8 cellular contexts compared by ENCODE assay signal in genomic region chr17:3794152-3794889, GRCh38. TPM values are rescaled to one million over a fixed set of nuclear protein-coding genes. Genes with fewer than 3 reads are reported as not detected.
DNase-seq lines count a peak whose midpoint lies in the region; ATAC-seq, FAIRE-seq and TF ChIP-seq lines count a peak whose summit lies in the region.
"Not testable (repeated sequence)": the region's sequence is repeated elsewhere in the genome, so short reads cannot be mapped to it uniquely, and the experiment has no call there.

No MANE protein-coding gene starts in this region.

- H4K91ac ChIP-seq in mesenchymal stem cell (ENCODE audit: low read length): not testable (repeated sequence)

- H3K4me1 ChIP-seq in A549: peaks cover 41% of the 10 kb centered on the region
- not testable (repeated sequence) for H3K4me1 ChIP-seq in HEK293 (ENCODE audit: control insufficient read depth, insufficient read depth, low read length); RWPE2 (ENCODE audit: insufficient read depth, poor library complexity, severe bottlenecking)
- peaks cover 28% of the 10 kb centered on the region for H3K4me1 ChIP-seq in mesenchymal stem cell (ENCODE audit: control insufficient read depth, insufficient read depth, low read depth, low read length)
- H3K4me1 ChIP-seq in neuron (ENCODE audit: insufficient read depth, low read length): peaks cover 16% of the 10 kb centered on the region

- TF ChIP-seq CTCF in A549 (IDR thresholded peaks at IDR 0.05); HEK293 (tag by site-specific recombination; IDR thresholded peaks at IDR 0.05); RWPE2 (IDR thresholded peaks at IDR 0.05; ENCODE audit: poor library complexity, severe bottlenecking); choroid plexus epithelial cell (conservative IDR thresholded peaks at IDR 0.05; ENCODE audit: low read depth, low read length): not testable (repeated sequence)

- H3K4ac ChIP-seq in mesenchymal stem cell (ENCODE audit: low read depth in 1 of 2, low read length in 2 of 2): not testable (repeated sequence)

- H2AFZ ChIP-seq in mesenchymal stem cell (ENCODE audit: low read depth, low read length): not testable (repeated sequence)
- H2AFZ ChIP-seq in neuron (ENCODE audit: low read depth, low read length): peak overlapping the region; percentile 50

- H2AK5ac ChIP-seq in mesenchymal stem cell (ENCODE audit: low read length, severe bottlenecking): not testable (repeated sequence)

- H3K9ac ChIP-seq in mesenchymal stem cell (ENCODE audit: low read length): not testable (repeated sequence)

- H3K27ac ChIP-seq in A549 (peak overlapping the region; percentile 69 to 84), RWPE2 (ENCODE audit: poor library complexity, severe bottlenecking) (peak overlapping the region; percentile 14), mesenchymal stem cell (ENCODE audit: low read length, poor library complexity, severe bottlenecking) (peak overlapping the region; percentile 35)
- H3K27ac ChIP-seq in HEK293 (ENCODE audit: extremely low read depth, low read depth, low read length): not testable (repeated sequence)

- not testable (repeated sequence) for H3K23ac ChIP-seq in mesenchymal stem cell (ENCODE audit: low read length in 2 of 2)

- peak overlapping the region; percentile 92 for H3K27ac Mint-ChIP-seq in activated naive CD8-positive, alpha-beta T cell
- peak overlapping the region; percentile 97 for H3K27ac Mint-ChIP-seq in stimulated activated effector memory CD8-positive, alpha-beta T cell treated with anti-CD3 and anti-CD28 coated beads, Interleukin-12 subunit alpha, Interleukin-12 subunit beta, amount 100 ng/mL, for 72 hours

- WGBS in A549 (ENCODE audit: missing lambda C conversion rate): 74% methylated on average over 24 of the region's 24 CpGs
- 81% methylated on average over 24 of the region's 24 CpGs for WGBS in mesenchymal stem cell

- not testable (repeated sequence) for TF ChIP-seq RAD21 in A549 (conservative IDR thresholded peaks at IDR 0.05 in 1 of 2, IDR thresholded peaks at IDR 0.05 in 1 of 2)

- not testable (repeated sequence) for H3K4me3 ChIP-seq in A549; HEK293 (ENCODE audit: low read depth, low read length); RWPE2 (ENCODE audit: severe bottlenecking); choroid plexus epithelial cell (ENCODE audit: low read depth, low read length); mesenchymal stem cell (ENCODE audit: insufficient read depth in 1 of 2, low read depth in 1 of 2, low read length in 2 of 2); neuron (ENCODE audit: low read length)

- not testable (repeated sequence) for H3K36me3 Mint-ChIP-seq in activated naive CD8-positive, alpha-beta T cell
- H3K36me3 Mint-ChIP-seq in stimulated activated effector memory CD8-positive, alpha-beta T cell treated with anti-CD3 and anti-CD28 coated beads, Interleukin-12 subunit alpha, Interleukin-12 subunit beta, amount 100 ng/mL, for 72 hours: peaks cover 72% of the 10 kb centered on the region

- H3K4me3 Mint-ChIP-seq in activated naive CD8-positive, alpha-beta T cell: not testable (repeated sequence)
- peak overlapping the region; percentile 80 for H3K4me3 Mint-ChIP-seq in stimulated activated effector memory CD8-positive, alpha-beta T cell treated with anti-CD3 and anti-CD28 coated beads, Interleukin-12 subunit alpha, Interleukin-12 subunit beta, amount 100 ng/mL, for 72 hours

- H3K36me3 ChIP-seq in HEK293 (ENCODE audit: control insufficient read depth in 2 of 2, insufficient read depth in 1 of 2, low read length in 2 of 2); RWPE2 (ENCODE audit: low read depth); mesenchymal stem cell (ENCODE audit: control insufficient read depth in 1 of 2, insufficient read depth in 2 of 2, low read depth in 1 of 2, low read length in 2 of 2); neuron (ENCODE audit: insufficient read depth, low read length): not testable (repeated sequence)

- not testable (repeated sequence) for H3K27me3 Mint-ChIP-seq in activated naive CD8-positive, alpha-beta T cell

- H3K9me3 Mint-ChIP-seq in activated naive CD8-positive, alpha-beta T cell (ENCODE audit: low read depth); stimulated activated effector memory CD8-positive, alpha-beta T cell treated with anti-CD3 and anti-CD28 coated beads, Interleukin-12 subunit alpha, Interleukin-12 subunit beta, amount 100 ng/mL, for 72 hours: not testable (repeated sequence)

- peak; percentile 5 to 11; a peak in 4 of 6 replicates for ATAC-seq in A549
- not testable (repeated sequence) for ATAC-seq in RWPE2 (ENCODE audit: low read depth); stimulated activated effector memory CD8-positive, alpha-beta T cell treated with anti-CD3 and anti-CD28 coated beads, Interleukin-12 subunit alpha, Interleukin-12 subunit beta, amount 100 ng/mL, for 72 hours

- not testable (repeated sequence) for H4K8ac ChIP-seq in mesenchymal stem cell (ENCODE audit: low read length)

- H3K4me2 ChIP-seq in A549: peak overlapping the region; percentile 34; the same call in 2 of the 3 replicates
- H3K4me2 ChIP-seq in mesenchymal stem cell (ENCODE audit: low read length, poor library complexity, severe bottlenecking): not testable (repeated sequence)

- H2BK120ac ChIP-seq in mesenchymal stem cell (ENCODE audit: low read depth, low read length): not testable (repeated sequence)

- not testable (repeated sequence) for H3K14ac ChIP-seq in mesenchymal stem cell (ENCODE audit: low read length in 2 of 2)

- H2BK12ac ChIP-seq in mesenchymal stem cell (ENCODE audit: low read length in 2 of 2): not testable (repeated sequence)

- not testable (repeated sequence) for H3K27me3 ChIP-seq in RWPE2 (ENCODE audit: insufficient read depth, poor library complexity, severe bottlenecking); mesenchymal stem cell (ENCODE audit: control insufficient read depth in 1 of 2, insufficient read depth in 1 of 2, low read length in 2 of 2); neuron (ENCODE audit: insufficient read depth, low read length)

- TF ChIP-seq EP300 in A549 (IDR thresholded peaks at IDR 0.05): not testable (repeated sequence)

- H3K18ac ChIP-seq in mesenchymal stem cell (ENCODE audit: low read depth in 1 of 2, low read length in 2 of 2): not testable (repeated sequence)

- POLR2A ChIA-PET in A549 (lab: Yijun Ruan, JAX): interaction anchor here (0.7 to 1.2 kb wide), 2 partner anchors 20 to 71 kb away, joined by 3 to 8 read pairs; partner anchors contain the start of gene HASPIN
- POLR2A ChIA-PET in HEK293 (lab: Yijun Ruan, JAX): not testable (repeated sequence)

- H3K79me1 ChIP-seq in mesenchymal stem cell (replicated peaks; ENCODE audit: low read length, poor library complexity, severe bottlenecking): not testable (repeated sequence)

- CTCF ChIA-PET in A549 (lab: Yijun Ruan, JAX): interaction anchor here (2.5 to 9.9 kb wide), 2 partner anchors 58 to 119 kb away, joined by 7 to 104 read pairs; no protein-coding TSS in a partner anchor
- CTCF ChIA-PET in HEK293 (lab: Yijun Ruan, JAX): interaction anchor here (0.7 to 1.2 kb wide), 2 partner anchors 59 to 551 kb away, joined by 3 to 5 read pairs; no protein-coding TSS in a partner anchor

- TF ChIP-seq POLR2A in A549 (IDR thresholded peaks at IDR 0.05; ENCODE audit: low read length): not testable (repeated sequence)

- not testable (repeated sequence) for H2BK5ac ChIP-seq in mesenchymal stem cell (ENCODE audit: low read depth, low read length, poor library complexity, severe bottlenecking)

- H3K9me3 ChIP-seq in A549; HEK293 (ENCODE audit: control insufficient read depth, insufficient read depth, low read depth, low read length); RWPE2 (ENCODE audit: severe bottlenecking); mesenchymal stem cell (ENCODE audit: control insufficient read depth, low read length); neuron (ENCODE audit: low read length): not testable (repeated sequence)

- H3K4me1 Mint-ChIP-seq in activated naive CD8-positive, alpha-beta T cell (ENCODE audit: low read depth): peaks cover 54% of the 10 kb centered on the region
- peaks cover 81% of the 10 kb centered on the region for H3K4me1 Mint-ChIP-seq in stimulated activated effector memory CD8-positive, alpha-beta T cell treated with anti-CD3 and anti-CD28 coated beads, Interleukin-12 subunit alpha, Interleukin-12 subunit beta, amount 100 ng/mL, for 72 hours

- FAIRE-seq in A549 (lab: Jason Lieb, UNC): not testable (repeated sequence)

- DNase-seq in A549 (ENCODE audit: low read depth in 1 of 2, low spot score in 1 of 2); RWPE2 (ENCODE audit: low spot score); mesenchymal stem cell; stimulated activated effector memory CD8-positive, alpha-beta T cell treated with anti-CD3 and anti-CD28 coated beads, Interleukin-12 subunit alpha, Interleukin-12 subunit beta, amount 100 ng/mL, for 72 hours (ENCODE audit: low spot score in 2 of 2): not testable (repeated sequence)
- DNase-seq in choroid plexus epithelial cell (ENCODE audit: low read depth): peak; percentile 54

- not testable (repeated sequence) for H2BK15ac ChIP-seq in mesenchymal stem cell (ENCODE audit: low read depth, poor library complexity, severe bottlenecking)

TF ChIP-seq in HEK293, 187 proteins besides CTCF, POLR2A, EP300 and RAD21:
- TF ChIP-seq ZNF121 (tag by site-specific recombination; IDR thresholded peaks at IDR 0.05): peak; percentile 84

RNA-seq across cellular contexts. Expression of gene ITGAE, which starts 6.7 kb away (rescaled TPM):
- polyA plus RNA-seq in A549 (2011; rRNA removed) (154 and 165 TPM in 2 replicates), A549 (2017; fragmentation: RNase III; extraction: RNeasy Plus Mini Kit Qiagen cat#74134 plus additional on column Dnase treatment) (151 to 158 TPM (median 156 TPM) in 3 replicates)
- polyA plus RNA-seq in A549 (2012; cell fraction: cytosol; rRNA removed): 89.1 and 107 TPM in 2 replicates
- 30.4 and 35.7 TPM in 2 replicates for polyA plus RNA-seq in A549 (2012; cell fraction: nucleus; rRNA removed)
- polyA minus RNA-seq in A549 (2011; rRNA and poly(A)+ RNA removed): 13.0 and 13.7 TPM in 2 replicates
- polyA plus RNA-seq in mesenchymal stem cell (2013, experiment 1 of 2): 70.1 TPM
- 73.2 TPM for polyA plus RNA-seq in mesenchymal stem cell (2013, experiment 2 of 2)

RNA-seq across cellular contexts. Expression of gene NCBP3, which starts 51.7 kb away (rescaled TPM):
- polyA plus RNA-seq in A549 (2011; rRNA removed) (27.7 and 32.7 TPM in 2 replicates), A549 (2017; fragmentation: RNase III; extraction: RNeasy Plus Mini Kit Qiagen cat#74134 plus additional on column Dnase treatment) (36.2 to 37.0 TPM (median 36.6 TPM) in 3 replicates)
- 10.2 and 14.4 TPM in 2 replicates for polyA plus RNA-seq in A549 (2012; cell fraction: cytosol; rRNA removed)
- polyA plus RNA-seq in A549 (2012; cell fraction: nucleus; rRNA removed): 10.1 and 19.4 TPM in 2 replicates
- polyA minus RNA-seq in A549 (2011; rRNA and poly(A)+ RNA removed): 14.9 and 17.6 TPM in 2 replicates
- polyA plus RNA-seq in mesenchymal stem cell (2013, experiment 1 of 2): 20.3 TPM
- 19.5 TPM for polyA plus RNA-seq in mesenchymal stem cell (2013, experiment 2 of 2)
